8 cellular contexts compared by ENCODE assay signal in the genomic region with DNA sequence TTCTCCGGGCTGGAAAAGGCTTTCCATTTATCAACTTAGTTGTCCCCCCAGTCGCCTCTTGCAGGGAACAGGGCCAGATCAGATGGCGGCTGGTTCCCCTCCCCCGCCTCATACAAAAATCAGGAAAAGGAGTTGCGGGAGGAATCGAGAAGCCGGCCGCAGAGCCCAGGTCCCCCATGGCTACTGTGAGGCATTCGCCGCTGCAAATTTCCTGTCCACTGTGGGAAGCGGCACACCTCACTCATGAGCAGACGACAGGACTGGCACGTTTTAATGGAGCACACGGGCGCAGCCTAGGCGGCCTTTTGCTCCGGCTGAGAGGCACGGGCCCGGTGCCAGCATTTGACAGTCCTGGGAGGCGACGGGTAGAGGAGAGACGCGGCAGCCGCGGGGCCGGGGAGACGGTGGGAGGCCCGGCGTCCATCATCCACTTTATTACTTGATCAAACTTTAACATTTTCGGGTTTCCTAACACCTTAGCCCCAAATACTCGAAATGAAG. TPM values are rescaled to one million over a fixed set of nuclear protein-coding genes. Genes with fewer than 3 reads are reported as not detected.
DNase-seq lines count a peak whose midpoint lies in the region; ATAC-seq and TF ChIP-seq lines count a peak whose summit lies in the region.

No MANE protein-coding gene starts in this region.

- no peaks in the 10 kb centered on the region for H3K9me3 ChIP-seq in duodenal mucosa (ENCODE audit: control insufficient read depth in 1 of 2, low read length in 2 of 2)
- no peaks in the 10 kb centered on the region for H3K9me3 ChIP-seq in neural progenitor cell (ENCODE audit: low read depth)

- H3K4me3 ChIP-seq in duodenal mucosa (ENCODE audit: low read depth in 1 of 2, low read length in 2 of 2) (peak overlapping the region; percentile 40 to 58), neural progenitor cell (peak overlapping the region; percentile 57)

- TF ChIP-seq CTCF in neural progenitor cell (IDR thresholded peaks at IDR 0.05): no peak

- H3K9ac ChIP-seq in duodenal mucosa (ENCODE audit: low read depth in 1 of 2, low read length in 2 of 2) (no peak overlapping the region), neural progenitor cell (no peak overlapping the region)

- peaks cover 38% of the 10 kb centered on the region for H3K4me1 Mint-ChIP-seq in neural progenitor cell

- peak overlapping the region; percentile 95 for H3K4me3 Mint-ChIP-seq in neural progenitor cell

- H3K27ac ChIP-seq in duodenal mucosa (ENCODE audit: low read depth, low read length) (no peak overlapping the region), neural progenitor cell (no peak overlapping the region)

- peaks cover 26% of the 10 kb centered on the region for H3K27me3 Mint-ChIP-seq in neural progenitor cell (ENCODE audit: insufficient read depth, low read depth)

- peaks cover 5 to 26% of the 10 kb centered on the region in 2 donors for H3K27me3 ChIP-seq in duodenal mucosa (ENCODE audit: control insufficient read depth in 1 of 2, insufficient read depth in 2 of 2, low read length in 2 of 2)
- H3K27me3 ChIP-seq in neural progenitor cell: peaks cover 43% of the 10 kb centered on the region

- H3F3A ChIP-seq in neural progenitor cell (ENCODE audit: low read depth): peaks cover 44% of the 10 kb centered on the region

- H3K36me3 Mint-ChIP-seq in neural progenitor cell: peaks cover 3% of the 10 kb centered on the region

- DNase-seq in NCI-H510A treated with DMSO at 0.1 percent for 48 hours (lab: John Stamatoyannopoulos, UW) (peak; percentile 31), NCI-H510A (lab: John Stamatoyannopoulos, UW) (no peak), NCI-H345 (lab: John Stamatoyannopoulos, UW) (peak; percentile 74), neural progenitor cell (ENCODE audit: low spot score) (peak; percentile 53), NOMO-1 treated with dmso at 0.1 percent for 144 hours (lab: John Stamatoyannopoulos, UW; ENCODE audit: unreplicated experiment) (no peak)
- DNase-seq in activated CD4-positive, CD25-positive, alpha-beta regulatory T cell treated with anti-CD3 and anti-CD28 coated beads, Interleukin-2, amount 50 U/mL, for 72 hours: no peak

- H3K4me1 ChIP-seq in duodenal mucosa (ENCODE audit: control insufficient read depth in 1 of 2, insufficient read depth in 2 of 2, low read length in 2 of 2): peaks cover 12 to 22% of the 10 kb centered on the region in 2 donors
- peaks cover 39% of the 10 kb centered on the region for H3K4me1 ChIP-seq in neural progenitor cell

- peaks cover 28% of the 10 kb centered on the region for H3K79me2 ChIP-seq in neural progenitor cell (ENCODE audit: low read depth)

- H3K36me3 ChIP-seq in duodenal mucosa (ENCODE audit: control insufficient read depth in 1 of 2, insufficient read depth in 2 of 2, low read length in 2 of 2) (no peaks in the 10 kb centered on the region), neural progenitor cell (no peaks in the 10 kb centered on the region)

- no peak overlapping the region for H2AFZ ChIP-seq in neural progenitor cell (replicated peaks)

- peak overlapping the region; percentile 94 for H3K4me2 ChIP-seq in neural progenitor cell

- peaks cover 11% of the 10 kb centered on the region for H3K9me3 Mint-ChIP-seq in neural progenitor cell

- peaks cover 49% of the 10 kb centered on the region for H4K20me1 ChIP-seq in neural progenitor cell (ENCODE audit: low read depth)

- H3K27ac Mint-ChIP-seq in neural progenitor cell: no peak overlapping the region

- no peak for ATAC-seq in GM19023 (IDR thresholded peaks at IDR 0.05; ENCODE audit: unreplicated experiment)

RNA-seq across cellular contexts. Expression of a gene that starts 1.1 kb away (rescaled TPM):
- 14.9 and 20.7 TPM in 2 replicates for total RNA-seq in neural progenitor cell (ENCODE audit: low replicate concordance)

Comparison
In these comparisons a context has a peak if more than half of its experiments do, and no peak if none do; other contexts are left out.
1. DNase-seq: peak in NCI-H510A treated with DMSO at 0.1 percent for 48 hours (single experiment), NCI-H345 (single experiment) and neural progenitor cell (single experiment); none in NCI-H510A (single experiment), NOMO-1 treated with dmso at 0.1 percent for 144 hours (single experiment) and activated CD4-positive, CD25-positive, alpha-beta regulatory T cell treated with anti-CD3 and anti-CD28 coated beads, Interleukin-2, amount 50 U/mL, for 72 hours (single experiment).